In genomic region chr10:8105932-8106331, GRCh38 we compare ENCODE assay signal across 1 cellular context.
A peak's percentile ranks its signal among the peaks of the same experiment; 100 is the strongest.
TF ChIP-seq lines count a peak whose summit lies in the region.

No MANE protein-coding gene starts in this region.

TF ChIP-seq in K562, 482 proteins besides CTCF, POLR2A, EP300 and RAD21:
- TF ChIP-seq CAMTA2 (CRISPR knock-in tag; conservative IDR thresholded peaks at IDR 0.05): no peak
- TF ChIP-seq ZBTB33 (CRISPR knock-in tag; IDR thresholded peaks at IDR 0.05): no peak
- TF ChIP-seq TBP (optimal IDR thresholded peaks at IDR 0.05; ENCODE audit: low read depth, low read length): no peak
- no peak for TF ChIP-seq SRSF1 (IDR thresholded peaks at IDR 0.05; ENCODE audit: low read depth, low read length)
- peak; percentile 72 for TF ChIP-seq ZNF146 (CRISPR knock-in tag; IDR thresholded peaks at IDR 0.05; ENCODE audit: unreplicated experiment)
- no peak for TF ChIP-seq GTF2A2 (tag; IDR thresholded peaks at IDR 0.05)
- no peak for TF ChIP-seq MXI1 (IDR thresholded peaks at IDR 0.05; ENCODE audit: low read depth, low read length)
